1 cellular context compared by ENCODE assay signal in genomic region chr14:32134448-32135070, GRCh38.
TF ChIP-seq lines count a peak whose summit lies in the region.

No MANE protein-coding gene starts in this region.

TF ChIP-seq in K562, 482 proteins besides CTCF, POLR2A, EP300 and RAD21 (continued from another document):
- TF ChIP-seq, protein P1, sequence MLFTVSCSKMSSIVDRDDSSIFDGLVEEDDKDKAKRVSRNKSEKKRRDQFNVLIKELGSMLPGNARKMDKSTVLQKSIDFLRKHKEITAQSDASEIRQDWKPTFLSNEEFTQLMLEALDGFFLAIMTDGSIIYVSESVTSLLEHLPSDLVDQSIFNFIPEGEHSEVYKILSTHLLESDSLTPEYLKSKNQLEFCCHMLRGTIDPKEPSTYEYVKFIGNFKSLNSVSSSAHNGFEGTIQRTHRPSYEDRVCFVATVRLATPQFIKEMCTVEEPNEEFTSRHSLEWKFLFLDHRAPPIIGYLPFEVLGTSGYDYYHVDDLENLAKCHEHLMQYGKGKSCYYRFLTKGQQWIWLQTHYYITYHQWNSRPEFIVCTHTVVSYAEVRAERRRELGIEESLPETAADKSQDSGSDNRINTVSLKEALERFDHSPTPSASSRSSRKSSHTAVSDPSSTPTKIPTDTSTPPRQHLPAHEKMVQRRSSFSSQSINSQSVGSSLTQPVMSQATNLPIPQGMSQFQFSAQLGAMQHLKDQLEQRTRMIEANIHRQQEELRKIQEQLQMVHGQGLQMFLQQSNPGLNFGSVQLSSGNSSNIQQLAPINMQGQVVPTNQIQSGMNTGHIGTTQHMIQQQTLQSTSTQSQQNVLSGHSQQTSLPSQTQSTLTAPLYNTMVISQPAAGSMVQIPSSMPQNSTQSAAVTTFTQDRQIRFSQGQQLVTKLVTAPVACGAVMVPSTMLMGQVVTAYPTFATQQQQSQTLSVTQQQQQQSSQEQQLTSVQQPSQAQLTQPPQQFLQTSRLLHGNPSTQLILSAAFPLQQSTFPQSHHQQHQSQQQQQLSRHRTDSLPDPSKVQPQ (CRISPR knock-in tag; IDR thresholded peaks at IDR 0.05; ENCODE audit: borderline replicate concordance), result no peak
- no peak for TF ChIP-seq EGR1 (conservative IDR thresholded peaks at IDR 0.05)
- TF ChIP-seq CBX5 (IDR thresholded peaks at IDR 0.05; ENCODE audit: borderline replicate concordance, low read depth), result no peak
- TF ChIP-seq PBX2 (CRISPR knock-in tag; IDR thresholded peaks at IDR 0.05; ENCODE audit: low read depth), result no peak
- TF ChIP-seq PBX2 (tag; conservative IDR thresholded peaks at IDR 0.05; ENCODE audit: low read depth), result peak; percentile 38; the same call in 1 of the 2 replicates
